In the genomic region with DNA sequence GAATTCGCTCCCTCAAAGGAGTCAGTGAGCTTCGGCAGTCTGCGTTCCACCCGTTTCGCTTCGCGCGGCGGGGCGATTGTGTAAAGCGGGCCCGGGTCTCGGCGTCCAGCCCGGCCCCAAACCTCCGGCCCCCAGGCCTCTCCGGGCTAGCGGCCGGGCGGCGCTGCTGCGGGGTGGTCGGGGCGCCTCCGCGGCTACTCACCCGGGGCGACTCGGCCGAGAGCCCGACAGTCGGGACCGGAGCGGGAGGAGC, we compare ENCODE assay signal across 2 cellular contexts.
TF ChIP-seq lines count a peak whose summit lies in the region.

No MANE protein-coding gene starts in this region.

TF ChIP-seq in Ishikawa, 13 proteins besides CTCF, POLR2A, EP300 and RAD21:
- TF ChIP-seq, protein P1, sequence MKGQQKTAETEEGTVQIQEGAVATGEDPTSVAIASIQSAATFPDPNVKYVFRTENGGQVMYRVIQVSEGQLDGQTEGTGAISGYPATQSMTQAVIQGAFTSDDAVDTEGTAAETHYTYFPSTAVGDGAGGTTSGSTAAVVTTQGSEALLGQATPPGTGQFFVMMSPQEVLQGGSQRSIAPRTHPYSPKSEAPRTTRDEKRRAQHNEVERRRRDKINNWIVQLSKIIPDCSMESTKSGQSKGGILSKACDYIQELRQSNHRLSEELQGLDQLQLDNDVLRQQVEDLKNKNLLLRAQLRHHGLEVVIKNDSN (IDR thresholded peaks at IDR 0.05) = no peak
- 0 out of 2 replicates have a peak, but pooled peaks have one; percentile 49 for TF ChIP-seq ZBTB7A (IDR thresholded peaks at IDR 0.05; ENCODE audit: low read depth)

TF ChIP-seq in H1, 55 proteins besides CTCF, POLR2A, EP300 and RAD21:
- TF ChIP-seq ASH2L (IDR thresholded peaks at IDR 0.05; ENCODE audit: low read length) = peak; percentile 75
- no peak for TF ChIP-seq GABPA (IDR thresholded peaks at IDR 0.05; ENCODE audit: borderline replicate concordance, insufficient read depth, low read length)
- no peak for TF ChIP-seq JUN (IDR thresholded peaks at IDR 0.05; ENCODE audit: low read depth, low read length)
- no peak for TF ChIP-seq SP1 (IDR thresholded peaks at IDR 0.05; ENCODE audit: low read depth, low read length)
- TF ChIP-seq MAFK (IDR thresholded peaks at IDR 0.05; ENCODE audit: low read depth, low read length) = no peak
TF ChIP-seq in H1: peak in this region for 1.
